22 cellular contexts compared by ENCODE assay signal in genomic region chr2:213087040-213087439, GRCh38.
DNase-seq lines count a peak whose midpoint lies in the region; ATAC-seq and TF ChIP-seq lines count a peak whose summit lies in the region.
"Had no signal": no experiment of that assay in that cellular context is flagged by ENCODE, and none has a peak within 500 bp of the region (broad histone marks: within the 10 kb centered on the region; RNA-seq: fewer than 3 reads in every experiment).

No MANE protein-coding gene starts in this region.

- intact Hi-C loops in left lung (cut with DNase I), result no loop called here

- H3K4me3 ChIP-seq in left lung, result no peak overlapping the region
- H3K4me3 ChIP-seq: breast epithelium, hepatocyte, pancreas, stomach had no signal

- H3K27ac ChIP-seq in left lung, result no peak overlapping the region
- H3K27ac ChIP-seq: breast epithelium, hepatocyte, stomach had no signal

- ATAC-seq in GM18498 (IDR thresholded peaks at IDR 0.05; ENCODE audit: unreplicated experiment) (peak; percentile 58), GM18867 (IDR thresholded peaks at IDR 0.05; ENCODE audit: unreplicated experiment) (peak; percentile 59), HG02678 (IDR thresholded peaks at IDR 0.05; ENCODE audit: unreplicated experiment) (peak; percentile 63), HG03457 (IDR thresholded peaks at IDR 0.05; ENCODE audit: unreplicated experiment) (peak; percentile 48), left lung (no peak), HG03565 (IDR thresholded peaks at IDR 0.05; ENCODE audit: unreplicated experiment) (no peak)
- ATAC-seq in effector memory CD8-positive, alpha-beta T cell (replicated peaks), result no peak
- ATAC-seq: CD8-positive, alpha-beta T cell; naive thymus-derived CD4-positive, alpha-beta T cell; Panc1 had no signal

- H3K27me3 Mint-ChIP-seq in effector memory CD8-positive, alpha-beta T cell, result no peaks in the 10 kb centered on the region
- H3K27me3 Mint-ChIP-seq: naive thymus-derived CD4-positive, alpha-beta T cell had no signal

- H3K4me1 ChIP-seq in left lung, result no peaks in the 10 kb centered on the region
- H3K4me1 ChIP-seq: breast epithelium, pancreas, stomach had no signal

- H3K27ac Mint-ChIP-seq in effector memory CD8-positive, alpha-beta T cell, result no peak overlapping the region
- H3K27ac Mint-ChIP-seq: activated T-helper 2 cell treated with anti-CD3 and anti-CD28 coated beads, Interferon-gamma antibody, Interleukin-2, Interleukin-4, amounts not matched to agents 10 μg/mL and 5 μg/mL and 100 μg/mL, durations not matched to agents 14 hours and 24 hours and 36 hours; CD8-positive, alpha-beta T cell; naive thymus-derived CD4-positive, alpha-beta T cell had no signal

- no peaks in the 10 kb centered on the region for H3K9me3 ChIP-seq in left lung
- H3K9me3 ChIP-seq: breast epithelium, pancreas, stomach had no signal

- peaks cover 12 to 24% of the 10 kb centered on the region in 2 donors for H3K4me1 Mint-ChIP-seq in effector memory CD8-positive, alpha-beta T cell (ENCODE audit: low read depth in 2 of 2)

- H3K27me3 ChIP-seq in left lung, result no peaks in the 10 kb centered on the region
- H3K27me3 ChIP-seq: breast epithelium, hepatocyte, pancreas, stomach had no signal

- DNase-seq in left lung (no peak), GOT3 (lab: John Stamatoyannopoulos, UW) (no peak)
- no peak for DNase-seq in effector memory CD8-positive, alpha-beta T cell
- DNase-seq: CD8-positive, alpha-beta T cell; cortex of kidney; DMS53; mammary epithelial cell; naive thymus-derived CD4-positive, alpha-beta T cell; NCI-H1694; NCI-H774; pancreas; stimulated activated CD4-positive, alpha-beta T cell treated with anti-CD3 and anti-CD28 coated beads, Interleukin-1b, Interleukin-23, amount 100 ng/mL, for 48 hours; stomach had no signal

- no peak overlapping the region for H3K4me3 Mint-ChIP-seq in effector memory CD8-positive, alpha-beta T cell
- H3K4me3 Mint-ChIP-seq: CD8-positive, alpha-beta T cell; naive thymus-derived CD4-positive, alpha-beta T cell had no signal

- TF ChIP-seq CTCF in left lung (IDR thresholded peaks at IDR 0.05), result no peak

- no peaks in the 10 kb centered on the region for H3K36me3 ChIP-seq in left lung
- H3K36me3 ChIP-seq: breast epithelium, pancreas, stomach had no signal

- no peaks in the 10 kb centered on the region for H3K9me3 Mint-ChIP-seq in effector memory CD8-positive, alpha-beta T cell
- H3K9me3 Mint-ChIP-seq: activated T-helper 2 cell treated with anti-CD3 and anti-CD28 coated beads, Interferon-gamma antibody, Interleukin-2, Interleukin-4, amounts not matched to agents 10 μg/mL and 5 μg/mL and 100 μg/mL, durations not matched to agents 14 hours and 24 hours and 36 hours; CD8-positive, alpha-beta T cell had no signal

- no peaks in the 10 kb centered on the region for H3K36me3 Mint-ChIP-seq in effector memory CD8-positive, alpha-beta T cell (ENCODE audit: insufficient read depth)
- H3K36me3 Mint-ChIP-seq: naive thymus-derived CD4-positive, alpha-beta T cell had no signal

Comparison
In these comparisons a context has a peak if more than half of its experiments do, and no peak if none do; other contexts are left out.
1. ATAC-seq: peak in GM18498 (single experiment), GM18867 (single experiment), HG02678 (single experiment) and HG03457 (single experiment); none in left lung (single experiment), HG03565 (single experiment) and effector memory CD8-positive, alpha-beta T cell (single experiment).